In genomic region chr1:167099851-167100250, GRCh38 we compare ENCODE assay signal across 1 cellular context.
A peak's percentile ranks its signal among the peaks of the same experiment; 100 is the strongest.
TF ChIP-seq lines count a peak whose summit lies in the region.

No MANE protein-coding gene starts in this region.

TF ChIP-seq in K562, 482 proteins besides CTCF, POLR2A, EP300 and RAD21:
- TF ChIP-seq ZNF316 (IDR thresholded peaks at IDR 0.05): no peak
- peak; percentile 61 for TF ChIP-seq ZNF766 (CRISPR knock-in tag; conservative IDR thresholded peaks at IDR 0.05)
- TF ChIP-seq, protein P1, sequence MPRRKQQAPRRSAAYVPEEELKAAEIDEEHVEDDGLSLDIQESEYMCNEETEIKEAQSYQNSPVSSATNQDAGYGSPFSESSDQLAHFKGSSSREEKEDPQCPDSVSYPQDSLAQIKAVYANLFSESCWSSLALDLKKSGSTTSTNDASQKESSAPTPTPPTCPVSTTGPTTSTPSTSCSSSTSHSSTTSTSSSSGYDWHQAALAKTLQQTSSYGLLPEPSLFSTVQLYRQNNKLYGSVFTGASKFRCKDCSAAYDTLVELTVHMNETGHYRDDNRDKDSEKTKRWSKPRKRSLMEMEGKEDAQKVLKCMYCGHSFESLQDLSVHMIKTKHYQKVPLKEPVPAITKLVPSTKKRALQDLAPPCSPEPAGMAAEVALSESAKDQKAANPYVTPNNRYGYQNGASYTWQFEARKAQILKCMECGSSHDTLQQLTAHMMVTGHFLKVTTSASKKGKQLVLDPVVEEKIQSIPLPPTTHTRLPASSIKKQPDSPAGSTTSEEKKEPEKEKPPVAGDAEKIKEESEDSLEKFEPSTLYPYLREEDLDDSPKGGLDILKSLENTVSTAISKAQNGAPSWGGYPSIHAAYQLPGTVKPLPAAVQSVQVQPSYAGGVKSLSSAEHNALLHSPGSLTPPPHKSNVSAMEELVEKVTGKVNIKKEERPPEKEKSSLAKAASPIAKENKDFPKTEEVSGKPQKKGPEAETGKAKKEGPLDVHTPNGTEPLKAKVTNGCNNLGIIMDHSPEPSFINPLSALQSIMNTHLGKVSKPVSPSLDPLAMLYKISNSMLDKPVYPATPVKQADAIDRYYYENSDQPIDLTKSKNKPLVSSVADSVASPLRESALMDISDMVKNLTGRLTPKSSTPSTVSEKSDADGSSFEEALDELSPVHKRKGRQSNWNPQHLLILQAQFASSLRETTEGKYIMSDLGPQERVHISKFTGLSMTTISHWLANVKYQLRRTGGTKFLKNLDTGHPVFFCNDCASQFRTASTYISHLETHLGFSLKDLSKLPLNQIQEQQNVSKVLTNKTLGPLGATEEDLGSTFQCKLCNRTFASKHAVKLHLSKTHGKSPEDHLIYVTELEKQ (CRISPR knock-in tag; IDR thresholded peaks at IDR 0.05): no peak
TF ChIP-seq in K562: peak in this region for 1.
